12 cellular contexts compared by ENCODE assay signal in the genomic region with DNA sequence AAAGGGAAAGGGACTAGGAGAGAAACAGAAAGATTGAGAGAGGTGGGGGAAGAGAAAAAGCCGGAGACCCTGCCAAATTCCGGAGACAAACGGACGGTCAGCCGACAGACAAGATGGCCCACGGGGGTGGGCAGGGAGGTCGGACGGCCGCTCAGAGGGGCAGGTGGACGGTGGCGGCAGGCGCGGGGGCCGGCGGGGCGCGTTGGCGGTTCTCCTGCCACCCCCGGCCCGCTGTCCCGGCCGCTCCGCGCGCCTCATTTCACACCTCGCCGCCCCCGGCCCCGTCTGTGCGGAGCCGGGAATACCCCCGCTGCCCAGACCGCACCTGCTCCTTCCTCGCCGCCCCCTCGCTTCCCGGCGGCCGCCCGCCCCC. TPM values are rescaled to one million over a fixed set of nuclear protein-coding genes. Genes with fewer than 3 reads are reported as not detected.
DNase-seq lines count a peak whose midpoint lies in the region; ATAC-seq and TF ChIP-seq lines count a peak whose summit lies in the region.
"Had no signal": no experiment of that assay in that cellular context is flagged by ENCODE, and none has a peak within 500 bp of the region (broad histone marks: within the 10 kb centered on the region; RNA-seq: fewer than 3 reads in every experiment).

No MANE protein-coding gene starts in this region.

- H3K4me3 Mint-ChIP-seq in activated T-cell treated with anti-CD3 and anti-CD28 coated beads, Interleukin-2, amount 50 U/mL, for 72 hours, result peak overlapping the region; percentile 61 to 84
- H3K4me3 Mint-ChIP-seq in activated CD8-positive, alpha-beta T cell treated with anti-CD3 and anti-CD28 coated beads, Interleukin-2, amount 10 ng/mL, durations not matched to agents 7 days and 5 days, result peak overlapping the region; percentile 37

- H3K36me3 ChIP-seq in testis (ENCODE audit: low read depth, missing control alignments) (no peaks in the 10 kb centered on the region), brain microvascular endothelial cell (replicated peaks) (no peaks in the 10 kb centered on the region)

- no peak for DNase-seq in activated T-cell treated with anti-CD3 and anti-CD28 coated beads, Interleukin-2, amount 50 U/mL, for 72 hours
- DNase-seq in activated T-cell treated with anti-CD3 and anti-CD28 coated beads for 4 hours (no peak), testis (no peak), RPMI8226 (no peak), brain microvascular endothelial cell (no peak)
- DNase-seq in activated CD8-positive, alpha-beta T cell treated with anti-CD3 and anti-CD28 coated beads, Interleukin-2, amount 10 ng/mL, durations not matched to agents 7 days and 5 days, result no peak
- DNase-seq: mesendoderm, NCI-H2029 treated with DMSO at 0.1 percent for 48 hours had no signal

- intact Hi-C loops in testis (cut with DNase I; ENCODE audit: low total_unique reads), result no loop called here

- H3K4me3 ChIP-seq in iPS-18c (ENCODE audit: insufficient read depth, low read depth, low read length) (peak overlapping the region; percentile 36; the same call in 1 of the 2 replicates), testis (peak overlapping the region; percentile 64 to 95), brain microvascular endothelial cell (ENCODE audit: low read depth, low read length) (no peak overlapping the region)

- no peaks in the 10 kb centered on the region for H3K9me3 Mint-ChIP-seq in activated T-cell treated with anti-CD3 and anti-CD28 coated beads, Interleukin-2, amount 50 U/mL, for 72 hours
- H3K9me3 Mint-ChIP-seq in activated CD8-positive, alpha-beta T cell treated with anti-CD3 and anti-CD28 coated beads, Interleukin-2, amount 10 ng/mL, durations not matched to agents 7 days and 5 days (ENCODE audit: insufficient read depth), result no peaks in the 10 kb centered on the region

- CTCF ChIA-PET in activated CD8-positive, alpha-beta T cell treated with anti-CD3 and anti-CD28 coated beads, Interleukin-2, amount 10 ng/mL, durations not matched to agents 7 days and 5 days (lab: Charles Lee), result interaction anchor here (1.6 to 6.1 kb wide), 2 partner anchors 41 to 92 kb away, joined by 3 to 45 read pairs; no protein-coding TSS in a partner anchor

- ATAC-seq in activated T-cell treated with anti-CD3 and anti-CD28 coated beads, Interleukin-2, amount 50 U/mL, for 72 hours (replicated peaks in 1 of 2), result no peak
- ATAC-seq in activated CD8-positive, alpha-beta T cell treated with anti-CD3 and anti-CD28 coated beads, Interleukin-2, amount 10 ng/mL, durations not matched to agents 7 days and 5 days, result no peak
- no peak for ATAC-seq in HG03565 (IDR thresholded peaks at IDR 0.05; ENCODE audit: unreplicated experiment)

- H3K4me1 Mint-ChIP-seq in activated T-cell treated with anti-CD3 and anti-CD28 coated beads, Interleukin-2, amount 50 U/mL, for 72 hours (ENCODE audit: low read depth), result peaks cover 25% of the 10 kb centered on the region
- H3K4me1 Mint-ChIP-seq in activated CD8-positive, alpha-beta T cell treated with anti-CD3 and anti-CD28 coated beads, Interleukin-2, amount 10 ng/mL, durations not matched to agents 7 days and 5 days (ENCODE audit: low read depth), result peaks cover 26% of the 10 kb centered on the region

- peaks cover 22% of the 10 kb centered on the region for H3K4me1 ChIP-seq in testis

- POLR2A ChIA-PET in activated CD8-positive, alpha-beta T cell treated with anti-CD3 and anti-CD28 coated beads, Interleukin-2, amount 10 ng/mL, durations not matched to agents 7 days and 5 days (lab: Charles Lee), result no interaction called here

- H3K27me3 Mint-ChIP-seq in activated T-cell treated with anti-CD3 and anti-CD28 coated beads, Interleukin-2, amount 50 U/mL, for 72 hours (ENCODE audit: low read depth), result peaks cover 35% of the 10 kb centered on the region
- H3K27me3 Mint-ChIP-seq in activated CD8-positive, alpha-beta T cell treated with anti-CD3 and anti-CD28 coated beads, Interleukin-2, amount 10 ng/mL, durations not matched to agents 7 days and 5 days (ENCODE audit: low read depth), result peaks cover 46% of the 10 kb centered on the region

- H3K27ac Mint-ChIP-seq in activated T-cell treated with anti-CD3 and anti-CD28 coated beads, Interleukin-2, amount 50 U/mL, for 72 hours, result no peak overlapping the region
- no peak overlapping the region for H3K27ac Mint-ChIP-seq in activated CD8-positive, alpha-beta T cell treated with anti-CD3 and anti-CD28 coated beads, Interleukin-2, amount 10 ng/mL, durations not matched to agents 7 days and 5 days

- H3K27me3 ChIP-seq in testis (no peaks in the 10 kb centered on the region), brain microvascular endothelial cell (replicated peaks) (peaks cover 59% of the 10 kb centered on the region)

- WGBS in testis, 2 donors, result 5 to 7% methylated on average over 13 to 32 of the region's 40 CpGs

- in situ Hi-C loops in brain microvascular endothelial cell (cut with HindIII; ENCODE audit: low pct_ligation_motif_present, low sequenced_read_pairs), result no loop called here

- no peak for TF ChIP-seq CTCF in testis (IDR thresholded peaks at IDR 0.05)
- TF ChIP-seq CTCF in brain microvascular endothelial cell (IDR thresholded peaks at IDR 0.05; ENCODE audit: low read depth, low read length, missing control alignments), result no peak

- H3K27ac ChIP-seq in testis, result peak overlapping the region in 1 of 2 donors; percentile 72
- no peak overlapping the region for H3K27ac ChIP-seq in brain microvascular endothelial cell
- H3K27ac ChIP-seq: epithelial cell of prostate had no signal

- H3K9me3 ChIP-seq in iPS-18c (ENCODE audit: control insufficient read depth, insufficient read depth, low read length) (no peaks in the 10 kb centered on the region), testis (no peaks in the 10 kb centered on the region)

- no peak for TF ChIP-seq POLR2A in testis (IDR thresholded peaks at IDR 0.05)

- H3K36me3 Mint-ChIP-seq in activated T-cell treated with anti-CD3 and anti-CD28 coated beads, Interleukin-2, amount 50 U/mL, for 72 hours (ENCODE audit: insufficient read depth in 2 of 2), result peaks cover 2 to 5% of the 10 kb centered on the region in 2 donors
- no peaks in the 10 kb centered on the region for H3K36me3 Mint-ChIP-seq in activated CD8-positive, alpha-beta T cell treated with anti-CD3 and anti-CD28 coated beads, Interleukin-2, amount 10 ng/mL, durations not matched to agents 7 days and 5 days (ENCODE audit: low read depth)

RNA-seq across cellular contexts. Expression of gene SLC30A3, which starts 0.9 kb away (rescaled TPM):
- total RNA-seq in activated T-cell treated with anti-CD3 and anti-CD28 coated beads, Interleukin-2, amount 50 U/mL, for 72 hours, result 1 to 10 TPM; 1.5 to 2.3 TPM
- total RNA-seq in activated CD8-positive, alpha-beta T cell treated with anti-CD3 and anti-CD28 coated beads, Interleukin-2, amount 10 ng/mL, durations not matched to agents 7 days and 5 days, result not detected
- total RNA-seq in testis, result 100 to 1,000 TPM; 130 to 160 TPM
- polyA plus RNA-seq in testis (ENCODE audit: insufficient read depth, low read depth, low replicate concordance), result 111 TPM

RNA-seq across cellular contexts. Expression of gene DNAJC5G, which starts 13.3 kb away (rescaled TPM):
- total RNA-seq in activated T-cell treated with anti-CD3 and anti-CD28 coated beads, Interleukin-2, amount 50 U/mL, for 72 hours, result under 1 TPM in 1 of 2 donors, not detected in 1; 0.31 TPM
- total RNA-seq in activated CD8-positive, alpha-beta T cell treated with anti-CD3 and anti-CD28 coated beads, Interleukin-2, amount 10 ng/mL, durations not matched to agents 7 days and 5 days, result not detected
- total RNA-seq in testis, result 10 to 100 TPM; 37.4 to 57.9 TPM
- polyA plus RNA-seq in testis (ENCODE audit: insufficient read depth, low read depth, low replicate concordance), result 65.0 TPM
- polyA plus RNA-seq: BJ had no signal

RNA-seq across cellular contexts. Expression of gene TRIM54, which starts 20.3 kb away (rescaled TPM):
- total RNA-seq in activated T-cell treated with anti-CD3 and anti-CD28 coated beads, Interleukin-2, amount 50 U/mL, for 72 hours, result under 1 TPM in 1 of 2 donors, not detected in 1; 0.36 TPM
- under 1 TPM; 0.26 to 0.31 TPM for total RNA-seq in activated CD8-positive, alpha-beta T cell treated with anti-CD3 and anti-CD28 coated beads, Interleukin-2, amount 10 ng/mL, durations not matched to agents 7 days and 5 days
- total RNA-seq in testis, result 10 to 100 TPM; 38.5 to 46.8 TPM
- 28.3 TPM for polyA plus RNA-seq in testis (ENCODE audit: insufficient read depth, low read depth, low replicate concordance)
- polyA plus RNA-seq: BJ had no signal

RNA-seq across cellular contexts. Expression of gene CAD, which starts 44.7 kb away (rescaled TPM):
- total RNA-seq in activated T-cell treated with anti-CD3 and anti-CD28 coated beads, Interleukin-2, amount 50 U/mL, for 72 hours, result 10 to 100 TPM; 53.6 to 64.5 TPM
- total RNA-seq in activated CD8-positive, alpha-beta T cell treated with anti-CD3 and anti-CD28 coated beads, Interleukin-2, amount 10 ng/mL, durations not matched to agents 7 days and 5 days, result 10 to 100 TPM; 83.7 to 85.1 TPM
- 10 to 100 TPM; 62.5 to 66.9 TPM for total RNA-seq in testis
- 40.0 TPM for polyA plus RNA-seq in testis (ENCODE audit: insufficient read depth, low read depth, low replicate concordance)

RNA-seq across cellular contexts. Expression of gene UCN, which starts 46.3 kb away (rescaled TPM):
- 1 to 10 TPM; 4.9 to 7.6 TPM for total RNA-seq in activated T-cell treated with anti-CD3 and anti-CD28 coated beads, Interleukin-2, amount 50 U/mL, for 72 hours
- total RNA-seq in activated CD8-positive, alpha-beta T cell treated with anti-CD3 and anti-CD28 coated beads, Interleukin-2, amount 10 ng/mL, durations not matched to agents 7 days and 5 days, result 1 to 10 TPM; 2.2 to 2.6 TPM
- total RNA-seq in testis, result 10 to 100 TPM; 16.2 to 18.8 TPM
- polyA plus RNA-seq in testis (ENCODE audit: insufficient read depth, low read depth, low replicate concordance), result 0.75 TPM

Comparison
In these comparisons a context has a peak if more than half of its experiments do, and no peak if none do; other contexts are left out.
1. RNA of gene SLC30A3, which starts 0.9 kb away (total RNA-seq): 130 to 160 TPM in testis; 1.5 to 2.3 TPM in activated T-cell treated with anti-CD3 and anti-CD28 coated beads, Interleukin-2, amount 50 U/mL, for 72 hours and not detected in activated CD8-positive, alpha-beta T cell treated with anti-CD3 and anti-CD28 coated beads, Interleukin-2, amount 10 ng/mL, durations not matched to agents 7 days and 5 days; every median in the first group is over 10 times any median in the second.
2. RNA of gene DNAJC5G, which starts 13.3 kb away (total RNA-seq): 37.4 to 57.9 TPM in testis; 0.31 TPM in activated T-cell treated with anti-CD3 and anti-CD28 coated beads, Interleukin-2, amount 50 U/mL, for 72 hours and not detected in activated CD8-positive, alpha-beta T cell treated with anti-CD3 and anti-CD28 coated beads, Interleukin-2, amount 10 ng/mL, durations not matched to agents 7 days and 5 days; every median in the first group is over 10 times any median in the second.
3. RNA of gene TRIM54, which starts 20.3 kb away (total RNA-seq): 38.5 to 46.8 TPM in testis; 0.36 TPM in activated T-cell treated with anti-CD3 and anti-CD28 coated beads, Interleukin-2, amount 50 U/mL, for 72 hours and 0.26 to 0.31 TPM in activated CD8-positive, alpha-beta T cell treated with anti-CD3 and anti-CD28 coated beads, Interleukin-2, amount 10 ng/mL, durations not matched to agents 7 days and 5 days; every median in the first group is over 10 times any median in the second.